In the genomic region with DNA sequence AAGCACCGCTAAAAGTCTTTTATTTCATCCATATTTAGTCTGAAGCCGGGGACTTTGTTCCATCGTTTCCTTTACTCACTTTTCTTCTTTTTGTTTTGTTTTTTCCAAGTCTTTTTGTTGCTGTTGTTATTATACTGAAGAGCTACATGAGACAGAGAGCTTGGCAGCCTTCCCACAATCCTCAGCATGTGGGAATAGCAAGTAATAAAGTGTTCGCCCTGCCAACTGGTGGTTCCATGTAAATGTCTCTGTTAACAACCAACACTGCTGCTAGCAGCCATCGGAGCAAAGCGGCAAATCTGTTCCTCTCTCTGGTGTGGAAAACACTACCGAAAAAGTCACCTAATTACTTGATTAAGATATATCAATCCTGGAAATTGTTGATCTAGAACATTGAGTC, we compare ENCODE assay signal across 16 cellular contexts.
DNase-seq lines count a peak whose midpoint lies in the region; ATAC-seq lines count a peak whose summit lies in the region.
"Had no signal": no experiment of that assay in that cellular context is flagged by ENCODE, and none has a peak within 500 bp of the region (broad histone marks: within the 10 kb centered on the region; RNA-seq: fewer than 3 reads in every experiment).

No MANE protein-coding gene starts in this region.

- no peaks in the 10 kb centered on the region for H3K27me3 Mint-ChIP-seq in effector memory CD8-positive, alpha-beta T cell
- H3K27me3 Mint-ChIP-seq: activated B cell treated with CpG ODN at 0.5 μM for 24 hours; activated naive CD4-positive, alpha-beta T cell treated with anti-CD3 and anti-CD28 coated beads, Interleukin-2, amount 10 ng/mL, durations not matched to agents 7 days and 5 days had no signal

- no peak overlapping the region for H3K4me3 Mint-ChIP-seq in effector memory CD8-positive, alpha-beta T cell
- H3K4me3 Mint-ChIP-seq: activated B cell treated with CpG ODN at 0.5 μM for 24 hours; activated naive CD4-positive, alpha-beta T cell treated with anti-CD3 and anti-CD28 coated beads, Interleukin-2, amount 10 ng/mL, durations not matched to agents 7 days and 5 days had no signal

- peaks cover 8 to 9% of the 10 kb centered on the region in 2 donors for H3K9me3 Mint-ChIP-seq in effector memory CD8-positive, alpha-beta T cell

- no peak for ATAC-seq in effector memory CD8-positive, alpha-beta T cell (replicated peaks)
- ATAC-seq in HG02610 (IDR thresholded peaks at IDR 0.05; ENCODE audit: unreplicated experiment) = no peak
- ATAC-seq: esophagus mucosa had no signal

- H3K36me3 Mint-ChIP-seq in effector memory CD8-positive, alpha-beta T cell (ENCODE audit: insufficient read depth) = no peaks in the 10 kb centered on the region
- H3K36me3 Mint-ChIP-seq: activated naive CD4-positive, alpha-beta T cell treated with anti-CD3 and anti-CD28 coated beads, Interleukin-2, amount 10 ng/mL, durations not matched to agents 7 days and 5 days had no signal

- DNase-seq in DMS 273 (lab: John Stamatoyannopoulos, UW; ENCODE audit: unreplicated experiment) (peak; percentile 90), NCI-H2171 treated with DMSO at 0.1 percent for 48 hours (lab: John Stamatoyannopoulos, UW) (peak; percentile 69), fibroblast of gingiva (ENCODE audit: low read depth) (peak; percentile 53), renal cortical epithelial cell (ENCODE audit: low read depth) (peak; percentile 17), retina (no peak), SIG-M5 treated with dmso at 0.1 percent for 504 hours (lab: John Stamatoyannopoulos, UW; ENCODE audit: unreplicated experiment) (no peak)
- DNase-seq in effector memory CD8-positive, alpha-beta T cell = no peak
- DNase-seq: activated B cell treated with CpG ODN at 0.5 μM for 24 hours; activated naive CD4-positive, alpha-beta T cell treated with anti-CD3 and anti-CD28 coated beads, Interleukin-2, amount 10 ng/mL, durations not matched to agents 7 days and 5 days; cortex of kidney; KBM-7; NCI-H1694 treated with DMSO at 0.1 percent for 48 hours; OCI-M1; stimulated activated CD4-positive, alpha-beta T cell treated with anti-CD3 and anti-CD28 coated beads, Interleukin-4, amount 100 ng/mL, for 1 hour had no signal

- no peak overlapping the region for H3K27ac Mint-ChIP-seq in effector memory CD8-positive, alpha-beta T cell
- H3K27ac Mint-ChIP-seq: activated B cell treated with CpG ODN at 0.5 μM for 24 hours; activated naive CD4-positive, alpha-beta T cell treated with anti-CD3 and anti-CD28 coated beads, Interleukin-2, amount 10 ng/mL, durations not matched to agents 7 days and 5 days had no signal

- H3K4me1 Mint-ChIP-seq in effector memory CD8-positive, alpha-beta T cell (ENCODE audit: low read depth in 2 of 2) = no peaks in the 10 kb centered on the region
- H3K4me1 Mint-ChIP-seq: activated B cell treated with CpG ODN at 0.5 μM for 24 hours; activated naive CD4-positive, alpha-beta T cell treated with anti-CD3 and anti-CD28 coated beads, Interleukin-2, amount 10 ng/mL, durations not matched to agents 7 days and 5 days had no signal

Comparison
In these comparisons a context has a peak if more than half of its experiments do, and no peak if none do; other contexts are left out.
1. DNase-seq: peak in DMS 273 (single experiment), NCI-H2171 treated with DMSO at 0.1 percent for 48 hours (single experiment), fibroblast of gingiva (single experiment) and renal cortical epithelial cell (single experiment); none in effector memory CD8-positive, alpha-beta T cell (0 of 3), retina (single experiment) and SIG-M5 treated with dmso at 0.1 percent for 504 hours (single experiment).